16 cellular contexts compared by ENCODE assay signal in genomic region chr15:48695088-48695834, GRCh38. TPM values are rescaled to one million over a fixed set of nuclear protein-coding genes. Genes with fewer than 3 reads are reported as not detected.
DNase-seq lines count a peak whose midpoint lies in the region; ATAC-seq and TF ChIP-seq lines count a peak whose summit lies in the region.
"Had no signal": no experiment of that assay in that cellular context is flagged by ENCODE, and none has a peak within 500 bp of the region (broad histone marks: within the 10 kb centered on the region; RNA-seq: fewer than 3 reads in every experiment).

No MANE protein-coding gene starts in this region.

- DNase-seq in ACHN, result peak; percentile 5
- DNase-seq in HT1080 (ENCODE audit: low read depth), result peak; percentile 86
- DNase-seq in astrocyte of the spinal cord (ENCODE audit: low read depth, low spot score), result peak; percentile 96
- DNase-seq in iris pigment epithelial cell (ENCODE audit: low read depth), result peak; percentile 92
- DNase-seq in DMS79 treated with DMSO at 0.1 percent for 48 hours (lab: John Stamatoyannopoulos, UW), result no peak
- DNase-seq in posterior cingulate gyrus, result no peak
- DNase-seq in epidermal melanocyte (ENCODE audit: insufficient read length, low spot score), result no peak
- DNase-seq: activated CD8-positive, alpha-beta memory T cell treated with anti-CD3 and anti-CD28 coated beads, Interleukin-2, amount 10 ng/mL, durations not matched to agents 7 days and 5 days; heart right ventricle; NCI-H1417; NCI-H524; occipital lobe had no signal

- in situ Hi-C loops in ACHN (cut with HindIII; ENCODE audit: low pct_ligation_motif_present, low pct_unique_long_range_greater_than_20kb, low sequenced_read_pairs) (no loop called here), astrocyte of the spinal cord (cut with HindIII; ENCODE audit: low sequenced_read_pairs) (no loop called here)

- intact Hi-C loops in posterior cingulate gyrus (cut with DNase I), result no loop called here

- H3K4me3 ChIP-seq in astrocyte of the spinal cord (ENCODE audit: low read depth, low read length), result no peak overlapping the region
- H3K4me3 ChIP-seq: heart right ventricle, vagina had no signal

- ATAC-seq in GM21526 (IDR thresholded peaks at IDR 0.05; ENCODE audit: low FRiP score, unreplicated experiment), result no peak
- ATAC-seq: activated CD8-positive, alpha-beta memory T cell treated with anti-CD3 and anti-CD28 coated beads, Interleukin-2, amount 10 ng/mL, durations not matched to agents 7 days and 5 days; activated naive CD4-positive, alpha-beta T cell treated with anti-CD3 and anti-CD28 coated beads, Interleukin-2, amount 50 U/mL, for 72 hours; heart right ventricle; Right ventricle myocardium inferior had no signal

- no peak for TF ChIP-seq CTCF in astrocyte of the spinal cord (IDR thresholded peaks at IDR 0.05; ENCODE audit: low read depth, low read length)

RNA-seq across cellular contexts. Expression of gene FBN1, which starts 49.8 kb away (rescaled TPM):
- 18.5 and 21.0 TPM in 2 replicates for total RNA-seq in HT1080 (2014; rRNA removed; shearing (Covaris generic))
- polyA plus RNA-seq in HT1080 (2015; cell fraction: cytosol; rRNA removed), result 3.6 and 6.0 TPM in 2 replicates
- polyA plus RNA-seq in HT1080 (2015; cell fraction: nucleus; rRNA removed), result 94.2 and 97.7 TPM in 2 replicates

Comparison
In these comparisons a context has a peak if more than half of its experiments do, and no peak if none do; other contexts are left out.
1. DNase-seq: peak in ACHN (single experiment), HT1080 (single experiment), astrocyte of the spinal cord (single experiment) and iris pigment epithelial cell (single experiment); none in DMS79 treated with DMSO at 0.1 percent for 48 hours (single experiment), posterior cingulate gyrus (0 of 10) and epidermal melanocyte (single experiment).